8 cellular contexts compared by ENCODE assay signal in genomic region chr6:108598316-108598863, GRCh38. TPM values are rescaled to one million over a fixed set of nuclear protein-coding genes. Genes with fewer than 3 reads are reported as not detected.
DNase-seq lines count a peak whose midpoint lies in the region; ATAC-seq and TF ChIP-seq lines count a peak whose summit lies in the region.

No MANE protein-coding gene starts in this region.

- peak overlapping the region; percentile 16 for H3K27ac ChIP-seq in colonic mucosa
- H3K27ac ChIP-seq in gastrocnemius medialis = peak overlapping the region; percentile 86 to 96 (median 90)

- H3K4me1 ChIP-seq in colonic mucosa (no peaks in the 10 kb centered on the region), gastrocnemius medialis (peaks cover 81 to 95% of the 10 kb centered on the region in 2 donors)

- H3K36me3 ChIP-seq in colonic mucosa = no peaks in the 10 kb centered on the region
- no peaks in the 10 kb centered on the region for H3K36me3 ChIP-seq in gastrocnemius medialis

- H3K9me3 ChIP-seq in colonic mucosa = no peaks in the 10 kb centered on the region
- H3K9me3 ChIP-seq in gastrocnemius medialis = no peaks in the 10 kb centered on the region

- TF ChIP-seq POLR2A in gastrocnemius medialis (IDR thresholded peaks at IDR 0.05) = no peak

- DNase-seq in ELF-1 (ENCODE audit: low read depth, low spot score) (peak; percentile 27), colonic mucosa (no peak), gastrocnemius medialis (no peak), NAMALWA (ENCODE audit: low spot score) (no peak), middle frontal gyrus (ENCODE audit: extremely low spot score, low spot score) (no peak), DMS114 treated with DMSO at 0.1 percent for 48 hours (lab: John Stamatoyannopoulos, UW; ENCODE audit: unreplicated experiment) (no peak)

- H3K27me3 ChIP-seq in colonic mucosa (no peaks in the 10 kb centered on the region), gastrocnemius medialis (no peaks in the 10 kb centered on the region)

- TF ChIP-seq CTCF in colonic mucosa (IDR thresholded peaks at IDR 0.05) (no peak), gastrocnemius medialis (IDR thresholded peaks at IDR 0.05 in 4 of 5, conservative IDR thresholded peaks at IDR 0.05 in 1 of 5) (no peak)

- in situ Hi-C loops in gastrocnemius medialis (cut with MboI; ENCODE audit: low sequenced_read_pairs in 4 of 4) = no loop called here

- no peak overlapping the region for H3K9ac ChIP-seq in colonic mucosa (ENCODE audit: low read depth in 2 of 2, low read length in 2 of 2)

- ATAC-seq in GM19467 (IDR thresholded peaks at IDR 0.05; ENCODE audit: unreplicated experiment) = peak; percentile 79
- ATAC-seq in HG03565 (IDR thresholded peaks at IDR 0.05; ENCODE audit: unreplicated experiment) = peak; percentile 76
- ATAC-seq in gastrocnemius medialis = peak; percentile 25 to 29

- H3K4me3 ChIP-seq in colonic mucosa = no peak overlapping the region
- H3K4me3 ChIP-seq in gastrocnemius medialis = no peak overlapping the region

- intact Hi-C loops in colonic mucosa (cut with DNase I) = no loop called here
- intact Hi-C loops in gastrocnemius medialis (cut with DNase I; ENCODE audit: low total_unique reads) = no loop called here

RNA-seq across cellular contexts. Expression of gene FOXO3, which starts 37.7 kb away (rescaled TPM):
- total RNA-seq in colonic mucosa (10 to 100 TPM; 33.4 to 61.7 TPM), gastrocnemius medialis (100 to 1,000 TPM; 111 to 293 (median 183) TPM)

Comparison
In these comparisons a context has a peak if more than half of its experiments do, and no peak if none do; other contexts are left out.
1. ATAC-seq: peak in every context shown above with its lines; median percentile 79 in GM19467; 76 in HG03565; 27 in gastrocnemius medialis.